In genomic region chr9:138075961-138076649, GRCh38 we compare ENCODE assay signal across 16 cellular contexts.
DNase-seq lines count a peak whose midpoint lies in the region; ATAC-seq and TF ChIP-seq lines count a peak whose summit lies in the region.
"Had no signal": no experiment of that assay in that cellular context is flagged by ENCODE, and none has a peak within 500 bp of the region (broad histone marks: within the 10 kb centered on the region; RNA-seq: fewer than 3 reads in every experiment).

No MANE protein-coding gene starts in this region.

- no peak for TF ChIP-seq CTCF in RWPE2 (IDR thresholded peaks at IDR 0.05; ENCODE audit: poor library complexity, severe bottlenecking)
- TF ChIP-seq CTCF in type B pancreatic cell (conservative IDR thresholded peaks at IDR 0.05): no peak

- H3K27ac Mint-ChIP-seq in type B pancreatic cell: no peak overlapping the region

- DNase-seq in Right ventricle myocardium inferior (ENCODE audit: missing footprints) (peak; percentile 53), left ventricle myocardium superior (no peak), RWPE2 (ENCODE audit: low spot score) (peak; percentile 42), left lobe of liver (ENCODE audit: low spot score) (peak; percentile 30), type B pancreatic cell (ENCODE audit: extremely low spot score, unreplicated experiment) (peak; percentile 54)
- DNase-seq: C1 segment of cervical spinal cord, DND-41, KG1, NCI-H1436 treated with DMSO at 0.1 percent for 48 hours, NCI-H2081 treated with DMSO at 0.1 percent for 48 hours, NCI-H510A, NCI-H774, PC-9 had no signal

- H3K4me1 Mint-ChIP-seq in type B pancreatic cell (ENCODE audit: unreplicated experiment): no peaks in the 10 kb centered on the region

- H3K4me3 ChIP-seq in RWPE2 (ENCODE audit: severe bottlenecking): no peak overlapping the region
- H3K4me3 ChIP-seq: HAP-1, PC-9 had no signal

- no peaks in the 10 kb centered on the region for H3K36me3 ChIP-seq in RWPE2 (ENCODE audit: low read depth)
- H3K36me3 ChIP-seq: HAP-1 had no signal

- intact Hi-C loops in Right ventricle myocardium inferior (cut with DNase I): no loop called here
- intact Hi-C loops in left ventricle myocardium superior (cut with micrococcal nuclease): no loop called here

- no peaks in the 10 kb centered on the region for H3K27me3 ChIP-seq in RWPE2 (ENCODE audit: insufficient read depth, poor library complexity, severe bottlenecking)

- H3K36me3 Mint-ChIP-seq in type B pancreatic cell: no peaks in the 10 kb centered on the region

- H3K9me3 Mint-ChIP-seq in type B pancreatic cell: no peaks in the 10 kb centered on the region

- ATAC-seq in Right ventricle myocardium inferior (no peak), left ventricle myocardium superior (no peak), RWPE2 (ENCODE audit: low read depth) (no peak), left lobe of liver (no peak), HG02852 (IDR thresholded peaks at IDR 0.05; ENCODE audit: unreplicated experiment) (no peak), HG02610 (IDR thresholded peaks at IDR 0.05; ENCODE audit: unreplicated experiment) (no peak)

- H3K27me3 Mint-ChIP-seq in type B pancreatic cell: no peaks in the 10 kb centered on the region

- no peak overlapping the region for H3K27ac ChIP-seq in RWPE2 (ENCODE audit: poor library complexity, severe bottlenecking)
- H3K27ac ChIP-seq: PC-9 had no signal

- H3K4me3 Mint-ChIP-seq in type B pancreatic cell: no peak overlapping the region

- H3K9me3 ChIP-seq in RWPE2 (ENCODE audit: severe bottlenecking): no peaks in the 10 kb centered on the region
- H3K9me3 ChIP-seq: HAP-1 had no signal

- no peaks in the 10 kb centered on the region for H3K4me1 ChIP-seq in RWPE2 (ENCODE audit: insufficient read depth, poor library complexity, severe bottlenecking)
- H3K4me1 ChIP-seq: HAP-1 had no signal
